ENCODE assay signal across 12 cellular contexts in the genomic region with DNA sequence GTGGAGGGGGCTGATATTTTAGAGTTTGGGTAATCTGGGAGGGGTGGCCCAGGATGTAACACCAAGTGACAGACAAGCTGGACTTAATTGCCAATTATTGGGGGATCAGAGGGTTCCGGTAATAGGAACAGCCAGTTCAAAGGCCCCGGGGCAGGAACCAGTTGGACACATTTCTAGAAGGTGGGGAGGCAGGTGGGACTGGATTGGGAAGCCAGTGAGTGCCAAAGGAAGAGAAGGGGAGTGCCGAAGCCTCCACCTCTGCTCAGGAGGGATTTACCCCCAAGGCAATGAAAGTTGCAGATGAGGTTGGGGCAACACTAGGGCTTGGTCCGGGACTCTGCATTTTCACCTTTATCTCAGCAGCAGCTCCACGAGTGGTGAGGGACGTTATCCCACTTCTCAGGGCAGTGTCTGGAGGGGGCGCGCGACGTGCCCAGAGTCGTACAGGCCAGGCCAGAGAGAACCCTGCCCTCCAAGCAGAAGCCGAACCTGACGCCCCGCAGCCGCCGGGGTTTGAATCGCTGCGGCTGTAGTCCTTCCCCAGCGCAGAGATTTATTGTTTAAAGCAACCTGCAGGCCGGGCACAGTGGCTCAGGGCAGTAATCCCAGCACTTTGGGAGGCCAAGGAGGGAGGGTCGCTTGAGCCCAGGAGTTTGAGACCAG. TPM values are rescaled to one million over a fixed set of nuclear protein-coding genes. Genes with fewer than 3 reads are reported as not detected.
DNase-seq lines count a peak whose midpoint lies in the region; ATAC-seq and TF ChIP-seq lines count a peak whose summit lies in the region.
"Had no signal": no experiment of that assay in that cellular context is flagged by ENCODE, and none has a peak within 500 bp of the region (broad histone marks: within the 10 kb centered on the region; RNA-seq: fewer than 3 reads in every experiment).

No MANE protein-coding gene starts in this region.

- no peak overlapping the region for H3K4me3 Mint-ChIP-seq in nephron progenitor cell

- TF ChIP-seq CTCF in A673 (conservative IDR thresholded peaks at IDR 0.05; ENCODE audit: low read depth, low read length) (no peak), nephron progenitor cell (IDR thresholded peaks at IDR 0.05) (no peak)

- peak overlapping the region; percentile 71 for H3K27ac ChIP-seq in A673 (ENCODE audit: low read depth, low read length, poor library complexity, severe bottlenecking)
- H3K27ac ChIP-seq in KOPT-K1 (ENCODE audit: low read depth, low read length, poor library complexity, severe bottlenecking) = peak overlapping the region; percentile 17
- H3K27ac ChIP-seq: C4-2B, WERI-Rb-1 had no signal

- CTCF ChIA-PET in A673 (lab: Charles Lee) = no interaction called here

- ATAC-seq in GM21447 (IDR thresholded peaks at IDR 0.05; ENCODE audit: unreplicated experiment) = no peak

- peaks cover 41% of the 10 kb centered on the region for H3K4me1 ChIP-seq in A673 (ENCODE audit: insufficient read depth, low read length, poor library complexity, severe bottlenecking)

- intact Hi-C loops in A673 (cut with micrococcal nuclease; ENCODE audit: unreplicated experiment) = no loop called here

- H3K4me3 ChIP-seq in A673 (ENCODE audit: low read depth, low read length, poor library complexity, severe bottlenecking) = no peak overlapping the region

- no TSS peak for BruUV-seq in A673 (replicated peaks; lab: Mats Ljungman, UMichigan)

- peaks cover 70% of the 10 kb centered on the region for H3K4me1 Mint-ChIP-seq in nephron progenitor cell

- no peaks in the 10 kb centered on the region for H3K27me3 Mint-ChIP-seq in nephron progenitor cell (ENCODE audit: low read depth, poor library complexity)

- DNase-seq in A673 (ENCODE audit: low spot score) = no peak
- DNase-seq in ecto neural progenitor cell (ENCODE audit: low spot score) = peak; percentile 65
- no peak for DNase-seq in nephron progenitor cell
- no peak for DNase-seq in amniotic stem cell (lab: John Stamatoyannopoulos, UW)
- DNase-seq in NCI-H187 (lab: John Stamatoyannopoulos, UW) = no peak
- DNase-seq in nucleus accumbens (lab: John Stamatoyannopoulos, UW) = no peak
- DNase-seq: activated gamma-delta T cell, Karpas-422, WERI-Rb-1 had no signal

- H3K9me3 Mint-ChIP-seq in nephron progenitor cell = no peaks in the 10 kb centered on the region

- H3K27ac Mint-ChIP-seq in nephron progenitor cell = peak overlapping the region; percentile 97

- POLR2A ChIA-PET in A673 (lab: Charles Lee; ENCODE audit: low non-redundant PET) = no interaction called here

- H3K9me3 ChIP-seq in A673 (ENCODE audit: low read depth, low read length, poor library complexity, severe bottlenecking) (no peaks in the 10 kb centered on the region), KOPT-K1 (ENCODE audit: insufficient read depth, low read length, poor library complexity, severe bottlenecking) (no peaks in the 10 kb centered on the region)

- H3K36me3 ChIP-seq in A673 (ENCODE audit: insufficient read depth, low read length, poor library complexity, severe bottlenecking) (no peaks in the 10 kb centered on the region), KOPT-K1 (ENCODE audit: insufficient read depth, low read length) (no peaks in the 10 kb centered on the region)
- H3K36me3 ChIP-seq: WERI-Rb-1 had no signal

- H3K27me3 ChIP-seq in A673 (replicated peaks; ENCODE audit: insufficient read depth, low read depth, low read length, poor library complexity) = no peaks in the 10 kb centered on the region

- H3K36me3 Mint-ChIP-seq in nephron progenitor cell (ENCODE audit: low read depth) = no peaks in the 10 kb centered on the region

RNA-seq across cellular contexts. Expression of a gene that starts 5.7 kb away (rescaled TPM):
- 128 and 136 TPM in 2 replicates for total RNA-seq in A673 (2021)

RNA-seq across cellular contexts. Expression of a gene that starts 12.9 kb away (rescaled TPM):
- 10.2 and 12.0 TPM in 2 replicates for total RNA-seq in A673 (2021)

RNA-seq across cellular contexts. Expression of a gene that starts 35.8 kb away (rescaled TPM):
- total RNA-seq in A673 (2021) = 252 and 262 TPM in 2 replicates

RNA-seq across cellular contexts. Expression of a gene that starts 53.3 kb away (rescaled TPM):
- total RNA-seq in A673 (2021) = 15.8 and 23.0 TPM in 2 replicates
